In the genomic region with DNA sequence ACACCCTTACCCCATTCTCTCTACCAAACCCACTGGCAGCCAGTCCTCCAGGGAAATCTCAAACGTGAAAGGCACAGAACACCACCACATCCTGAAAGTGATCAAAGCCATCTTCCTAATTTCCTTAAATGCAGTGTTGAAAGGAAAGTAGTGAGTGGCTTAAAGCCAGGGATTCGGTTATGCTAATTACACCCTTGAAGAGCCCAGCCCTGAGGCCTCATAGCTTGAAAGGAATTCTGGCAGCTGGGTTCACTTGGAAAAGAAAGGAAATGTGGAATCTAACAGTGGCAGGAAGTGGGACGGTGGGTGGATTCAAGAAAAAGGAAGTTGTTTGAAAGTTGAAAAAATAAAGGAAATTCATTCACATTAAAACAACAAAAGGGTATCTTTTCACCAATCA, we compare ENCODE assay signal across 22 cellular contexts.
DNase-seq lines count a peak whose midpoint lies in the region; ATAC-seq and TF ChIP-seq lines count a peak whose summit lies in the region.
"Had no signal": no experiment of that assay in that cellular context is flagged by ENCODE, and none has a peak within 500 bp of the region (broad histone marks: within the 10 kb centered on the region; RNA-seq: fewer than 3 reads in every experiment).

No MANE protein-coding gene starts in this region.

- H3K9me3 Mint-ChIP-seq in glutamatergic neuron (ENCODE audit: unreplicated experiment): no peaks in the 10 kb centered on the region
- H3K9me3 Mint-ChIP-seq in neural crest cell: peaks cover 12% of the 10 kb centered on the region
- H3K9me3 Mint-ChIP-seq: T-helper 2 cell treated with Interferon-gamma antibody and Interleukin-4, amounts not matched to agents 5 μg/mL and 100 μg/mL, for 36 hours had no signal

- in situ Hi-C loops in GM23248 (cut with MboI) (no loop called here), ACHN (cut with HindIII; ENCODE audit: low pct_ligation_motif_present, low pct_unique_long_range_greater_than_20kb, low sequenced_read_pairs) (no loop called here)

- H2AFZ ChIP-seq in GM23248: 0 out of 2 replicates have a peak overlapping the region, but pooled peaks have one; percentile 25
- H2AFZ ChIP-seq: hepatocyte had no signal

- H3F3A ChIP-seq in GM23248 (ENCODE audit: insufficient read depth): peaks cover 9% of the 10 kb centered on the region

- H3K4me1 ChIP-seq in GM23248 (ENCODE audit: insufficient read depth) (peaks cover 9% of the 10 kb centered on the region), NT2/D1 (ENCODE audit: insufficient read depth, insufficient read length) (no peaks in the 10 kb centered on the region)

- H3K27me3 Mint-ChIP-seq in glutamatergic neuron (ENCODE audit: unreplicated experiment): peaks cover 2% of the 10 kb centered on the region
- H3K27me3 Mint-ChIP-seq in neural crest cell (ENCODE audit: low read depth): no peaks in the 10 kb centered on the region

- H3K4me3 Mint-ChIP-seq in glutamatergic neuron (ENCODE audit: unreplicated experiment) (no peak overlapping the region), neural crest cell (peak overlapping the region; percentile 3)
- H3K4me3 Mint-ChIP-seq: activated CD4-positive, alpha-beta T cell treated with anti-CD3 and anti-CD28 coated beads for 36 hours; T-helper 2 cell treated with Interferon-gamma antibody and Interleukin-4, amounts not matched to agents 5 μg/mL and 100 μg/mL, for 36 hours had no signal

- H3K36me3 Mint-ChIP-seq in glutamatergic neuron (ENCODE audit: unreplicated experiment) (no peaks in the 10 kb centered on the region), neural crest cell (ENCODE audit: low read depth) (no peaks in the 10 kb centered on the region)

- H3K79me2 ChIP-seq in GM23248 (ENCODE audit: insufficient read depth): no peaks in the 10 kb centered on the region
- H3K79me2 ChIP-seq: hepatocyte had no signal

- no peaks in the 10 kb centered on the region for H3K9me2 ChIP-seq in GM23248 (ENCODE audit: insufficient read depth)

- H3K36me3 ChIP-seq in GM23248 (ENCODE audit: low read depth): no peaks in the 10 kb centered on the region
- H3K36me3 ChIP-seq in NT2/D1 (ENCODE audit: insufficient read depth, insufficient read length, low read length): no peaks in the 10 kb centered on the region
- H3K36me3 ChIP-seq: esophagus squamous epithelium, tibial artery had no signal

- TF ChIP-seq CTCF in glutamatergic neuron (IDR thresholded peaks at IDR 0.05; ENCODE audit: partially characterized antibody, unreplicated experiment): no peak
- TF ChIP-seq CTCF in neural crest cell (conservative IDR thresholded peaks at IDR 0.05): no peak

- H3K9me3 ChIP-seq in GM23248 (ENCODE audit: low read depth) (no peaks in the 10 kb centered on the region), NT2/D1 (ENCODE audit: insufficient read depth, low read length) (peaks cover 22% of the 10 kb centered on the region; the same call in 1 of the 2 replicates)
- H3K9me3 ChIP-seq: esophagus squamous epithelium, tibial artery had no signal

- H3K9ac ChIP-seq in GM23248 (no peak overlapping the region), NT2/D1 (ENCODE audit: insufficient read length, low read depth) (no peak overlapping the region)

- DNase-seq in GM23248 (no peak), NT2/D1 (ENCODE audit: low read depth, low spot score) (peak; percentile 83), glutamatergic neuron (no peak), neural crest cell (ENCODE audit: low read depth, low spot score) (no peak), ACHN (no peak), NCI-H1417 treated with DMSO at 0.1 percent for 48 hours (lab: John Stamatoyannopoulos, UW) (no peak), amniotic stem cell (lab: John Stamatoyannopoulos, UW) (no peak)
- DNase-seq: activated CD4-positive, alpha-beta T cell treated with anti-CD3 and anti-CD28 coated beads for 36 hours; activated CD8-positive, alpha-beta memory T cell treated with anti-CD3 and anti-CD28 coated beads, Interleukin-2, amount 50 U/mL, for 4 hours; activated naive CD4-positive, alpha-beta T cell; DND-41; dorsolateral prefrontal cortex; esophagus squamous epithelium; NCI-H1092; NCI-H2171; Right ventricle myocardium superior; stimulated activated CD4-positive, alpha-beta T cell treated with anti-CD3 and anti-CD28 coated beads, Interleukin-4, amount 100 ng/mL, for 4 hours; tibial artery had no signal

- no peak for ATAC-seq in HG03439 (IDR thresholded peaks at IDR 0.05; ENCODE audit: unreplicated experiment)
- ATAC-seq: activated CD4-positive, alpha-beta T cell treated with anti-CD3 and anti-CD28 coated beads for 36 hours; K562 had no signal

- H3K27ac ChIP-seq in GM23248: no peak overlapping the region
- H3K27ac ChIP-seq: dorsolateral prefrontal cortex, esophagus squamous epithelium, hepatocyte, tibial artery had no signal

- no peak overlapping the region for H3K4me2 ChIP-seq in GM23248 (ENCODE audit: unreplicated experiment)
- H3K4me2 ChIP-seq: hepatocyte had no signal

- H3K27me3 ChIP-seq in GM23248 (replicated peaks; ENCODE audit: insufficient read depth) (no peaks in the 10 kb centered on the region; the same call in 1 of the 2 replicates), NT2/D1 (ENCODE audit: insufficient read depth, insufficient read length) (no peaks in the 10 kb centered on the region)
- H3K27me3 ChIP-seq: esophagus squamous epithelium, tibial artery had no signal

- peaks cover 18% of the 10 kb centered on the region for H3K4me1 Mint-ChIP-seq in glutamatergic neuron (ENCODE audit: low read depth, unreplicated experiment)
- peaks cover 23% of the 10 kb centered on the region for H3K4me1 Mint-ChIP-seq in neural crest cell
- H3K4me1 Mint-ChIP-seq: activated CD4-positive, alpha-beta T cell treated with anti-CD3 and anti-CD28 coated beads for 36 hours had no signal

- H4K20me1 ChIP-seq in GM23248 (ENCODE audit: insufficient read depth): no peaks in the 10 kb centered on the region

- WGBS in GM23248 (ENCODE audit: low coverage in 1 of 2, low lambda C conversion rate in 2 of 2, missing lambda C conversion rate in 2 of 2), 2 experiments: 8 to 13% methylated on average over 3 of the region's 3 CpGs

- H3K27ac Mint-ChIP-seq in glutamatergic neuron (ENCODE audit: unreplicated experiment) (peak overlapping the region; percentile 19), neural crest cell (ENCODE audit: unreplicated experiment) (no peak overlapping the region)
- H3K27ac Mint-ChIP-seq: activated CD4-positive, alpha-beta T cell treated with anti-CD3 and anti-CD28 coated beads for 36 hours; T-helper 2 cell treated with Interferon-gamma antibody and Interleukin-4, amounts not matched to agents 5 μg/mL and 100 μg/mL, for 36 hours had no signal

- no peak overlapping the region for H3K4me3 ChIP-seq in GM23248
- no peak overlapping the region for H3K4me3 ChIP-seq in NT2/D1 (ENCODE audit: insufficient read length, low read depth)
- H3K4me3 ChIP-seq: dorsolateral prefrontal cortex, esophagus squamous epithelium, hepatocyte, K562, tibial artery had no signal
